Comparison of ENCODE assay signal across 9 cellular contexts in genomic region chr17:5097101-5097834, GRCh38. TPM values are rescaled to one million over a fixed set of nuclear protein-coding genes. Genes with fewer than 3 reads are reported as not detected.
A peak's percentile ranks its signal among the peaks of the same experiment; 100 is the strongest.
DNase-seq lines count a peak whose midpoint lies in the region; ATAC-seq and TF ChIP-seq lines count a peak whose summit lies in the region.
"Had no signal": no experiment of that assay in that cellular context is flagged by ENCODE, and none has a peak within 500 bp of the region (broad histone marks: within the 10 kb centered on the region; RNA-seq: fewer than 3 reads in every experiment).

No MANE protein-coding gene starts in this region.

- peak; percentile 95 for ATAC-seq in GM23338
- peak; percentile 93 for ATAC-seq in left ventricle myocardium superior
- peak in 3 of 4 donors; percentile 25 to 53 (median 53) for ATAC-seq in psoas muscle
- ATAC-seq in GM18868 (IDR thresholded peaks at IDR 0.05; ENCODE audit: unreplicated experiment): no peak
- no peak for ATAC-seq in GM21515 (IDR thresholded peaks at IDR 0.05; ENCODE audit: unreplicated experiment)
- ATAC-seq: HCT116 had no signal

- H3F3A ChIP-seq in GM23338 (replicated peaks; ENCODE audit: low read depth): 0 out of 2 replicates have a peak, but pooled peaks cover 2% of the 10 kb centered on the region

- H3K4me2 ChIP-seq in GM23338: peak overlapping the region; percentile 91

- peaks cover 68% of the 10 kb centered on the region for H3K9me3 Mint-ChIP-seq in GM23338

- TF ChIP-seq CTCF in GM23338 (conservative IDR thresholded peaks at IDR 0.05; ENCODE audit: low read depth in 2 of 2): peak in 1 of 2 experiments; percentile 31; a peak in 1 of 4 replicates
- no peak for TF ChIP-seq CTCF in psoas muscle (IDR thresholded peaks at IDR 0.05)

- peaks cover 16% of the 10 kb centered on the region for H3K27me3 Mint-ChIP-seq in GM23338 (ENCODE audit: insufficient read depth, low read depth, poor library complexity)

- peak overlapping the region; percentile 66; the same call in 1 of the 2 replicates for H3K27ac ChIP-seq in GM23338 (ENCODE audit: low read depth)
- H3K27ac ChIP-seq in psoas muscle: peak overlapping the region; percentile 1

- H3K4me1 Mint-ChIP-seq in GM23338: 0 out of 3 replicates have a peak, but pooled peaks cover 3% of the 10 kb centered on the region

- no peaks in the 10 kb centered on the region; the same call in 1 of the 2 replicates for H4K20me1 ChIP-seq in GM23338 (replicated peaks; ENCODE audit: insufficient read depth)

- peak overlapping the region; percentile 88 for H3K4me3 Mint-ChIP-seq in GM23338

- no peaks in the 10 kb centered on the region for H3K79me2 ChIP-seq in GM23338 (replicated peaks; ENCODE audit: insufficient read depth)

- POLR2A ChIA-PET in HEK293T (lab: Yijun Ruan, JAX): no interaction called here

- intact Hi-C loops in left ventricle myocardium superior (cut with micrococcal nuclease) (no loop called here), psoas muscle (cut with DNase I) (no loop called here)

- H3K36me3 ChIP-seq in GM23338 (ENCODE audit: insufficient read depth): peaks cover 18% of the 10 kb centered on the region
- H3K36me3 ChIP-seq in psoas muscle (ENCODE audit: insufficient read depth in 1 of 2, low read depth in 1 of 2): peaks cover under 1 to 9% of the 10 kb centered on the region in 2 donors

- H3K27me3 ChIP-seq in GM23338 (ENCODE audit: insufficient read depth): peaks cover 17% of the 10 kb centered on the region
- H3K27me3 ChIP-seq in psoas muscle (ENCODE audit: insufficient read depth in 3 of 3, low read length in 2 of 3): no peaks in the 10 kb centered on the region

- H3K4me1 ChIP-seq in GM23338 (ENCODE audit: insufficient read depth) (no peaks in the 10 kb centered on the region), psoas muscle (no peaks in the 10 kb centered on the region)

- peaks cover 41% of the 10 kb centered on the region for H3K9me3 ChIP-seq in psoas muscle

- H2AFZ ChIP-seq in GM23338: peak overlapping the region; percentile 99

- H3K9me2 ChIP-seq in GM23338 (ENCODE audit: insufficient read depth): no peaks in the 10 kb centered on the region

- 0 to 2% (median 1%) methylated on average over 60 to 63 of the region's 63 CpGs for WGBS in psoas muscle, 3 donors

- H3K27ac Mint-ChIP-seq in GM23338: peak overlapping the region; percentile 86; the same call in 1 of the 2 replicates

- H3K4me3 ChIP-seq in GM23338: peak overlapping the region; percentile 84
- peak overlapping the region; percentile 61 for H3K4me3 ChIP-seq in psoas muscle

- CTCF ChIA-PET in HEK293T (lab: Yijun Ruan, JAX): no interaction called here

- DNase-seq in GM23338 (ENCODE audit: low spot score): peak; percentile 98
- DNase-seq in activated CD4-positive, alpha-beta T cell treated with anti-CD3 and anti-CD28 coated beads, Interleukin-2, amount 50 U/mL, for 1 hour: peak; percentile 29
- DNase-seq in left ventricle myocardium superior: peak; percentile 85
- DNase-seq in psoas muscle: peak; percentile 47 to 75
- no peak for DNase-seq in RPMI8226
- DNase-seq in HEK293T (ENCODE audit: extremely low spot score): no peak

- H3K36me3 Mint-ChIP-seq in GM23338 (ENCODE audit: low read depth): peaks cover 35% of the 10 kb centered on the region

TF ChIP-seq in GM23338, 12 proteins besides CTCF, POLR2A, EP300 and RAD21 (continues in another document):
- TF ChIP-seq ETS1 (IDR thresholded peaks at IDR 0.05) (peak; percentile 44; the same call in 1 of the 2 replicates), POLR2AphosphoS5 (IDR thresholded peaks at IDR 0.05; ENCODE audit: low read depth) (peak; percentile 78), STAT1 (IDR thresholded peaks at IDR 0.05; ENCODE audit: unreplicated experiment) (no peak), CREB1 (CRISPR knock-in tag; IDR thresholded peaks at IDR 0.05; ENCODE audit: low read depth) (peak; percentile 58)

TF ChIP-seq in HEK293T, 16 proteins besides CTCF, POLR2A, EP300 and RAD21:
- TF ChIP-seq TARDBP (IDR thresholded peaks at IDR 0.05) (no peak), NFRKB (IDR thresholded peaks at IDR 0.05) (no peak), LEF1 (IDR thresholded peaks at IDR 0.05; ENCODE audit: borderline replicate concordance) (no peak), ARNT (IDR thresholded peaks at IDR 0.05) (no peak), HDGF (IDR thresholded peaks at IDR 0.05; ENCODE audit: borderline replicate concordance) (no peak), FOXA1 (IDR thresholded peaks at IDR 0.05) (no peak), BHLHE40 (IDR thresholded peaks at IDR 0.05; ENCODE audit: borderline replicate concordance) (no peak), ELF4 (IDR thresholded peaks at IDR 0.05) (no peak), ZNF384 (IDR thresholded peaks at IDR 0.05) (no peak), SUZ12 (IDR thresholded peaks at IDR 0.05) (no peak), FOXM1 (IDR thresholded peaks at IDR 0.05; ENCODE audit: borderline replicate concordance) (no peak), L3MBTL2 (conservative IDR thresholded peaks at IDR 0.05) (no peak), PKNOX1 (IDR thresholded peaks at IDR 0.05) (no peak), SP1 (IDR thresholded peaks at IDR 0.05) (no peak), CTBP1 (IDR thresholded peaks at IDR 0.05; ENCODE audit: borderline replicate concordance) (no peak)
TF ChIP-seq in HEK293T: peak in this region for 0.

RNA-seq across cellular contexts. Expression of gene ZNF232, which starts 14.4 kb away (rescaled TPM):
- total RNA-seq in GM23338 (2014; rRNA removed; shearing (Covaris generic)): 24.1 and 24.8 TPM in 2 replicates
- polyA plus RNA-seq in GM23338 (2016; fragmentation: Nextera tagmentation; extraction: Ambion mirVana): 21.5 and 24.9 TPM in 2 replicates
- 2.6 TPM for total RNA-seq in left ventricle myocardium superior
- 10 to 100 TPM in 1 of 4 donors, 1 to 10 TPM in 3; 5.8 to 12.2 (median 7.4) TPM for total RNA-seq in psoas muscle
- polyA plus RNA-seq in psoas muscle: 10 to 100 TPM in 1 of 3 donors, 1 to 10 TPM in 2; 7.1 to 19.3 (median 8.0) TPM

RNA-seq across cellular contexts. Expression of gene USP6, which starts 18.6 kb away (rescaled TPM):
- total RNA-seq in GM23338 (2014; rRNA removed; shearing (Covaris generic)): 0.94 and 1.1 TPM in 2 replicates
- 1.3 and 1.7 TPM in 2 replicates for polyA plus RNA-seq in GM23338 (2016; fragmentation: Nextera tagmentation; extraction: Ambion mirVana)
- 0.15 TPM for total RNA-seq in left ventricle myocardium superior
- total RNA-seq in psoas muscle: 1 to 10 TPM in 1 of 4 donors, under 1 TPM in 3; 0.40 to 3.2 (median 0.41) TPM
- under 1 TPM; 0.05 to 0.37 (median 0.25) TPM for polyA plus RNA-seq in psoas muscle

RNA-seq across cellular contexts. Expression of gene ZFP3, which starts 19.0 kb away (rescaled TPM):
- 0.93 and 1.6 TPM in 2 replicates for total RNA-seq in GM23338 (2014; rRNA removed; shearing (Covaris generic))
- polyA plus RNA-seq in GM23338 (2016; fragmentation: Nextera tagmentation; extraction: Ambion mirVana) (0.55 and 0.97 TPM in 2 replicates), psoas muscle (10 to 100 TPM in 1 of 3 donors, 1 to 10 TPM in 2; 3.7 to 11.2 (median 3.9) TPM)
- total RNA-seq in left ventricle myocardium superior (11.1 TPM), psoas muscle (10 to 100 TPM in 1 of 4 donors, 1 to 10 TPM in 3; 6.8 to 12.3 (median 8.0) TPM)

Comparison
In these comparisons a context has a peak if more than half of its experiments do, and no peak if none do; other contexts are left out.
1. ATAC-seq: peak in GM23338 (single experiment), left ventricle myocardium superior (single experiment) and psoas muscle (3 of 4); none in GM18868 (single experiment) and GM21515 (single experiment).
2. DNase-seq: peak in GM23338 (single experiment), activated CD4-positive, alpha-beta T cell treated with anti-CD3 and anti-CD28 coated beads, Interleukin-2, amount 50 U/mL, for 1 hour (single experiment), left ventricle myocardium superior (single experiment) and psoas muscle (2 of 2); none in RPMI8226 (single experiment) and HEK293T (single experiment).